Comparison of ENCODE assay signal across 23 cellular contexts in genomic region chr15:77782691-77783090, GRCh38.
"Had no signal": no experiment of that assay in that cellular context is flagged by ENCODE, and none has a peak within 500 bp of the region (broad histone marks: within the 10 kb centered on the region; RNA-seq: fewer than 3 reads in every experiment).

No MANE protein-coding gene starts in this region.

- DNase-seq: dermis blood vessel endothelial cell; effector memory CD8-positive, alpha-beta T cell; erythroblast; esophagus squamous epithelium; kidney; natural killer cell; stimulated activated CD4-positive, alpha-beta T cell treated with anti-CD3 and anti-CD28 coated beads, Interleukin-12 subunit alpha, Interleukin-12 subunit beta, amount 100 ng/mL, for 4 hours; stimulated activated CD4-positive, alpha-beta T cell treated with anti-CD3 and anti-CD28 coated beads, Interleukin-1b, Interleukin-23, amount 100 ng/mL, for 48 hours; stimulated activated CD4-positive, alpha-beta T cell treated with anti-CD3 and anti-CD28 coated beads, Interleukin-4, amount 100 ng/mL, for 1 hour; stimulated activated CD8-positive, alpha-beta memory T cell treated with anti-CD3 and anti-CD28 coated beads, Interleukin-4, amount 100 ng/mL, for 48 hours; stimulated activated naive CD4-positive, alpha-beta T cell; stimulated activated naive CD8-positive, alpha-beta T cell treated with anti-CD3 and anti-CD28 coated beads, Interleukin-15, amount 100 ng/mL, for 72 hours; testis; tibial artery had no signal

- H3K9me3 Mint-ChIP-seq: stimulated activated naive CD8-positive, alpha-beta T cell treated with anti-CD3 and anti-CD28 coated beads, Interleukin-15, amount 100 ng/mL, for 72 hours had no signal

- H3K27me3 ChIP-seq: right atrium auricular region, testis had no signal

- H3K27ac ChIP-seq: coronary artery, esophagus squamous epithelium, prostate gland, right atrium auricular region, testis, tibial artery had no signal

- H3K36me3 ChIP-seq: esophagus squamous epithelium, prostate gland, right atrium auricular region, tibial artery had no signal

- H3K36me3 Mint-ChIP-seq: natural killer cell had no signal

- H3K9me3 ChIP-seq: prostate gland, testis had no signal

- H3K27ac Mint-ChIP-seq: effector memory CD8-positive, alpha-beta T cell; memory B cell; natural killer cell; type B pancreatic cell had no signal

- H3K4me2 ChIP-seq: smooth muscle cell had no signal

- H3K4me1 ChIP-seq: esophagus squamous epithelium, prostate gland, right atrium auricular region, testis, tibial artery had no signal

- H3K4me3 Mint-ChIP-seq: effector memory CD8-positive, alpha-beta T cell; memory B cell; natural killer cell; stimulated activated naive CD8-positive, alpha-beta T cell treated with anti-CD3 and anti-CD28 coated beads, Interleukin-15, amount 100 ng/mL, for 72 hours; type B pancreatic cell had no signal

- H3K4me1 Mint-ChIP-seq: memory B cell; natural killer cell; stimulated activated naive CD8-positive, alpha-beta T cell treated with anti-CD3 and anti-CD28 coated beads, Interleukin-15, amount 100 ng/mL, for 72 hours had no signal

- ATAC-seq: effector memory CD8-positive, alpha-beta T cell; left lobe of liver; natural killer cell; sciatic nerve; stimulated activated naive CD8-positive, alpha-beta T cell treated with anti-CD3 and anti-CD28 coated beads, Interleukin-15, amount 100 ng/mL, for 72 hours had no signal

- H3K4me3 ChIP-seq: coronary artery, esophagus squamous epithelium, lung, prostate gland, right atrium auricular region, smooth muscle cell, testis, tibial artery had no signal
